In genomic region chr1:204304067-204304466, GRCh38 we compare ENCODE assay signal across 1 cellular context.
TF ChIP-seq lines count a peak whose summit lies in the region.

No MANE protein-coding gene starts in this region.

TF ChIP-seq in GM23338, 12 proteins besides CTCF, POLR2A, EP300 and RAD21:
- peak; percentile 98 for TF ChIP-seq ZNF462 (CRISPR knock-in tag; IDR thresholded peaks at IDR 0.05)
- 0 out of 2 replicates have a peak, but pooled peaks have one; percentile 22 for TF ChIP-seq ZNF114 (CRISPR knock-in tag; IDR thresholded peaks at IDR 0.05)
- peak; percentile 71 for TF ChIP-seq ETS1 (IDR thresholded peaks at IDR 0.05)
- no peak for TF ChIP-seq POLR2AphosphoS5 (IDR thresholded peaks at IDR 0.05; ENCODE audit: low read depth)
- TF ChIP-seq EZH2 (IDR thresholded peaks at IDR 0.05; ENCODE audit: low read depth, unreplicated experiment) = no peak
- TF ChIP-seq JUNB (IDR thresholded peaks at IDR 0.05; ENCODE audit: unreplicated experiment) = no peak
- no peak for TF ChIP-seq EZH2phosphoT487 (IDR thresholded peaks at IDR 0.05; ENCODE audit: unreplicated experiment)
- no peak for TF ChIP-seq CREB1 (CRISPR knock-in tag; IDR thresholded peaks at IDR 0.05; ENCODE audit: low read depth)
- no peak for TF ChIP-seq ZNF331 (CRISPR knock-in tag; IDR thresholded peaks at IDR 0.05; ENCODE audit: low read depth)
- no peak for TF ChIP-seq NANOG (IDR thresholded peaks at IDR 0.05; ENCODE audit: borderline replicate concordance)
- TF ChIP-seq, protein P1, sequence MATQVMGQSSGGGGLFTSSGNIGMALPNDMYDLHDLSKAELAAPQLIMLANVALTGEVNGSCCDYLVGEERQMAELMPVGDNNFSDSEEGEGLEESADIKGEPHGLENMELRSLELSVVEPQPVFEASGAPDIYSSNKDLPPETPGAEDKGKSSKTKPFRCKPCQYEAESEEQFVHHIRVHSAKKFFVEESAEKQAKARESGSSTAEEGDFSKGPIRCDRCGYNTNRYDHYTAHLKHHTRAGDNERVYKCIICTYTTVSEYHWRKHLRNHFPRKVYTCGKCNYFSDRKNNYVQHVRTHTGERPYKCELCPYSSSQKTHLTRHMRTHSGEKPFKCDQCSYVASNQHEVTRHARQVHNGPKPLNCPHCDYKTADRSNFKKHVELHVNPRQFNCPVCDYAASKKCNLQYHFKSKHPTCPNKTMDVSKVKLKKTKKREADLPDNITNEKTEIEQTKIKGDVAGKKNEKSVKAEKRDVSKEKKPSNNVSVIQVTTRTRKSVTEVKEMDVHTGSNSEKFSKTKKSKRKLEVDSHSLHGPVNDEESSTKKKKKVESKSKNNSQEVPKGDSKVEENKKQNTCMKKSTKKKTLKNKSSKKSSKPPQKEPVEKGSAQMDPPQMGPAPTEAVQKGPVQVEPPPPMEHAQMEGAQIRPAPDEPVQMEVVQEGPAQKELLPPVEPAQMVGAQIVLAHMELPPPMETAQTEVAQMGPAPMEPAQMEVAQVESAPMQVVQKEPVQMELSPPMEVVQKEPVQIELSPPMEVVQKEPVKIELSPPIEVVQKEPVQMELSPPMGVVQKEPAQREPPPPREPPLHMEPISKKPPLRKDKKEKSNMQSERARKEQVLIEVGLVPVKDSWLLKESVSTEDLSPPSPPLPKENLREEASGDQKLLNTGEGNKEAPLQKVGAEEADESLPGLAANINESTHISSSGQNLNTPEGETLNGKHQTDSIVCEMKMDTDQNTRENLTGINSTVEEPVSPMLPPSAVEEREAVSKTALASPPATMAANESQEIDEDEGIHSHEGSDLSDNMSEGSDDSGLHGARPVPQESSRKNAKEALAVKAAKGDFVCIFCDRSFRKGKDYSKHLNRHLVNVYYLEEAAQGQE (IDR thresholded peaks at IDR 0.05; ENCODE audit: unreplicated experiment) = no peak
- TF ChIP-seq STAT1 (IDR thresholded peaks at IDR 0.05; ENCODE audit: unreplicated experiment) = no peak
